ENCODE assay signal across 1 cellular context in the genomic region with DNA sequence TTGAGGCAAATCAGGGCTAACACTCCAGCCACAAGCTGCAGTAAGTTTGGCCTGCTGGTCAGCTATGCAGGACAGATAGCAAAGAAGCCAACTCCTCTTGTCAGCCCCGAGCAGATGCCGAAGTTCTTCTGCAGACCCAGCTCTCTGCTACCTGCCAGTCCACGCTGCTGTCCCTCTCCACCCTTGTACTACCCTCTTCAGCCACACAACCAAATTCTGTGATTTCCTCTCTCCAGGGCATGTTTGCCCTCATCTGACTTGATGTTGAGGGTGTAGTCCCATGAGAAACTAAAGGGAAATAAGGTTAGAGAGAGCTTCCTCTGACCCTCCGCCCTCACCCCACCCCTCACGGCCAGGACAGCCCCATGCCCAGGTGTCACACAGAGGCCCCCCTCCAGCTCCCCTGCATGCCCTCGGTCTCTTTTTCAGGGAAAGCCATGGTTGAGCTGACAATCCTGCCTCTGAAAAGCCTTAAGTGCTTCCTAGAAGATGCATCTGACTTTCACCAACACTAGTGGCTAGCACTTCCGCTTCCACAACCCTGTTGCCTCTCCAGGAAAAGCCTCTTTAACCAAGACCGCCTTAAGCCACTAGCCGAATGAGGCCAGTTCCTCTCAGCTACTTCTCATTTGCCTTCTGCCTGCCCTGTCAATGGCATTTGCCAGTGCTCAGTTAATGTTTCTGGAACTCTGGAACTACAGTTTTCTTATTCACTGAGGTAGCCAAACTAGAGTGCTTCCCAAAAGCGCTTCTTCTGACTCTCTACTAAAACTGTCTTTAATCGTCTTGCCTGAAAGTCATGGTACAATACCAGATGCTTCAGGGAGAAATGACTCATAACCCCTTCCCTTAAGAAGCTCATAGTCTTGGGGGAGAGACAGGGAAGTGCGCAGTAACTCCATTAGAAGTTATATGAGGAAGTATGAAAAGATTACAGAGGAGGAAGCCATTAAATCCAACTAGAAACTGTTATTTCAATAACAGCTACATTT.
TF ChIP-seq lines count a peak whose summit lies in the region.

No MANE protein-coding gene starts in this region.

TF ChIP-seq in K562, 482 proteins besides CTCF, POLR2A, EP300 and RAD21 (continued from another document):
- TF ChIP-seq, protein P1, sequence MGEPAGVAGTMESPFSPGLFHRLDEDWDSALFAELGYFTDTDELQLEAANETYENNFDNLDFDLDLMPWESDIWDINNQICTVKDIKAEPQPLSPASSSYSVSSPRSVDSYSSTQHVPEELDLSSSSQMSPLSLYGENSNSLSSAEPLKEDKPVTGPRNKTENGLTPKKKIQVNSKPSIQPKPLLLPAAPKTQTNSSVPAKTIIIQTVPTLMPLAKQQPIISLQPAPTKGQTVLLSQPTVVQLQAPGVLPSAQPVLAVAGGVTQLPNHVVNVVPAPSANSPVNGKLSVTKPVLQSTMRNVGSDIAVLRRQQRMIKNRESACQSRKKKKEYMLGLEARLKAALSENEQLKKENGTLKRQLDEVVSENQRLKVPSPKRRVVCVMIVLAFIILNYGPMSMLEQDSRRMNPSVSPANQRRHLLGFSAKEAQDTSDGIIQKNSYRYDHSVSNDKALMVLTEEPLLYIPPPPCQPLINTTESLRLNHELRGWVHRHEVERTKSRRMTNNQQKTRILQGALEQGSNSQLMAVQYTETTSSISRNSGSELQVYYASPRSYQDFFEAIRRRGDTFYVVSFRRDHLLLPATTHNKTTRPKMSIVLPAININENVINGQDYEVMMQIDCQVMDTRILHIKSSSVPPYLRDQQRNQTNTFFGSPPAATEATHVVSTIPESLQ (CRISPR knock-in tag; IDR thresholded peaks at IDR 0.05) = no peak
- TF ChIP-seq MIER1 (IDR thresholded peaks at IDR 0.05; ENCODE audit: low read depth) (no peak), SPI1 (IDR thresholded peaks at IDR 0.05; ENCODE audit: borderline replicate concordance, low read depth, low read length) (peak; percentile 15; the same call in 1 of the 2 replicates), RBM34 (IDR thresholded peaks at IDR 0.05; ENCODE audit: borderline replicate concordance, insufficient read depth, low read length) (no peak), FOXJ2 (tag; IDR thresholded peaks at IDR 0.05) (no peak), CEBPB (tag; IDR thresholded peaks at IDR 0.05) (no peak), ZNF561 (CRISPR knock-in tag; conservative IDR thresholded peaks at IDR 0.05) (no peak), GABPA (tag; conservative IDR thresholded peaks at IDR 0.05; ENCODE audit: low read depth) (peak; percentile 44), ZNF232 (CRISPR knock-in tag; IDR thresholded peaks at IDR 0.05) (no peak), TCF7L2 (IDR thresholded peaks at IDR 0.05; ENCODE audit: low read depth, low read length) (no peak), PHTF2 (CRISPR knock-in tag; IDR thresholded peaks at IDR 0.05) (no peak)
- TF ChIP-seq, protein P2, sequence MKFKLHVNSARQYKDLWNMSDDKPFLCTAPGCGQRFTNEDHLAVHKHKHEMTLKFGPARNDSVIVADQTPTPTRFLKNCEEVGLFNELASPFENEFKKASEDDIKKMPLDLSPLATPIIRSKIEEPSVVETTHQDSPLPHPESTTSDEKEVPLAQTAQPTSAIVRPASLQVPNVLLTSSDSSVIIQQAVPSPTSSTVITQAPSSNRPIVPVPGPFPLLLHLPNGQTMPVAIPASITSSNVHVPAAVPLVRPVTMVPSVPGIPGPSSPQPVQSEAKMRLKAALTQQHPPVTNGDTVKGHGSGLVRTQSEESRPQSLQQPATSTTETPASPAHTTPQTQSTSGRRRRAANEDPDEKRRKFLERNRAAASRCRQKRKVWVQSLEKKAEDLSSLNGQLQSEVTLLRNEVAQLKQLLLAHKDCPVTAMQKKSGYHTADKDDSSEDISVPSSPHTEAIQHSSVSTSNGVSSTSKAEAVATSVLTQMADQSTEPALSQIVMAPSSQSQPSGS (CRISPR knock-in tag; IDR thresholded peaks at IDR 0.05) = no peak
- TF ChIP-seq, protein P3, sequence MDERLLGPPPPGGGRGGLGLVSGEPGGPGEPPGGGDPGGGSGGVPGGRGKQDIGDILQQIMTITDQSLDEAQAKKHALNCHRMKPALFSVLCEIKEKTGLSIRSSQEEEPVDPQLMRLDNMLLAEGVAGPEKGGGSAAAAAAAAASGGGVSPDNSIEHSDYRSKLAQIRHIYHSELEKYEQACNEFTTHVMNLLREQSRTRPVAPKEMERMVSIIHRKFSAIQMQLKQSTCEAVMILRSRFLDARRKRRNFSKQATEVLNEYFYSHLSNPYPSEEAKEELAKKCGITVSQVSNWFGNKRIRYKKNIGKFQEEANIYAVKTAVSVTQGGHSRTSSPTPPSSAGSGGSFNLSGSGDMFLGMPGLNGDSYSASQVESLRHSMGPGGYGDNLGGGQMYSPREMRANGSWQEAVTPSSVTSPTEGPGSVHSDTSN (CRISPR knock-in tag; IDR thresholded peaks at IDR 0.05; ENCODE audit: low read depth) = no peak
- TF ChIP-seq, protein P3 (tag; conservative IDR thresholded peaks at IDR 0.05; ENCODE audit: low read depth) = no peak
